In the genomic region with DNA sequence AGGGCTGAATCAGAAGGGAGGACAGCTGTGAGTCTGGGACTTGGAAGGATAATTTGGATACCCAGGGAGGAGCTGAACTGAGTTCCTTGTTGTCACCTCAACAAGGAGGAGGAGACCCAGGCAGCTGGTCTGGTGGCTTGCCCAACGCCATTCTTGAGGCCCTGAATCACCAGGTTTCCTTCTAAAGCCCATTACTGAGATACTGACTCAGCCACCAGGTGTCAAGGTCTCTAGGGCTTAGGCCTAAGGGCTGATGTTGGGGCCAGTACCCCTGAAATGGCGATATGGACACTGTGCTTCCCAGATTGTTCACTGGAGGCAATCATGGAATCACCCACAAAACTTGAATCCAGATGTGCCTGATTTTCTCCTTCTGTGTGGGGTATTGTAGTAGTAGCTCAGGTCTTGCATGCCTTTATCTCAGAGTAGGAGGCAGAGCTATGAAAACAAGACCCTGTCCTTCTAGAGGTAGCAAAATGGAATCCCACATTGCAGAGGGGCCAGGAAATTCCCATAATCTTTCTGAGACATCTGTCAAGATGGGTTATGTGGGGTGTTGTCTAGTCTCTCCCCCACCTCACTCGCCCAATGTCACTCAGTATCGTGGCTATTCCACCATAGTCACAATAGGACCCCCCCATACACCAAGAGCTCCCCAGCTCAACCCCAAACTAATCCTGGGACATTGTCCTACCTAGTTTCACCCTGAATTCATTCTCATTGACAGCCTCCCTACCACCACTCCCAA, we compare ENCODE assay signal across 14 cellular contexts. TPM values are rescaled to one million over a fixed set of nuclear protein-coding genes. Genes with fewer than 3 reads are reported as not detected.
A peak's percentile ranks its signal among the peaks of the same experiment; 100 is the strongest.
DNase-seq lines count a peak whose midpoint lies in the region; ATAC-seq, FAIRE-seq and TF ChIP-seq lines count a peak whose summit lies in the region.
"Had no signal": no experiment of that assay in that cellular context is flagged by ENCODE, and none has a peak within 500 bp of the region (broad histone marks: within the 10 kb centered on the region; RNA-seq: fewer than 3 reads in every experiment).

No MANE protein-coding gene starts in this region.

- no peak overlapping the region for H2AK5ac ChIP-seq in mesendoderm (ENCODE audit: low read length)

- H3K9me3 Mint-ChIP-seq in Caco-2 (ENCODE audit: unreplicated experiment): no peaks in the 10 kb centered on the region

- H3K9me1 ChIP-seq in K562 (ENCODE audit: control insufficient read depth, insufficient read depth, low read length): no peaks in the 10 kb centered on the region

- no peak overlapping the region for H3K56ac ChIP-seq in mesendoderm (ENCODE audit: low read length)

- TF ChIP-seq EP300 in K562 (IDR thresholded peaks at IDR 0.05; ENCODE audit: low read length): no peak

- no peak overlapping the region for H3K4ac ChIP-seq in mesendoderm (ENCODE audit: low read depth, low read length)

- H3K27me3 ChIP-seq in Caco-2 (replicated peaks; ENCODE audit: control insufficient read depth, insufficient read depth, low read length): no peaks in the 10 kb centered on the region
- peaks cover 3% of the 10 kb centered on the region; the same call in 1 of the 2 replicates for H3K27me3 ChIP-seq in HUES48 (ENCODE audit: control insufficient read depth, insufficient read depth, low read length)
- H3K27me3 ChIP-seq in K562 (ENCODE audit: control insufficient read depth in 2 of 2, insufficient read depth in 2 of 2, low read length in 2 of 2): no peaks in the 10 kb centered on the region
- no peaks in the 10 kb centered on the region for H3K27me3 ChIP-seq in mesendoderm (ENCODE audit: insufficient read depth, low read length, poor library complexity)
- H3K27me3 ChIP-seq in aorta (ENCODE audit: control insufficient read depth in 1 of 2, insufficient read depth in 2 of 2, low read length in 1 of 2): no peaks in the 10 kb centered on the region

- H3K4me3 Mint-ChIP-seq in Caco-2 (ENCODE audit: unreplicated experiment): peak overlapping the region; percentile 87

- DNase-seq in Caco-2 (no peak), K562 (ENCODE audit: extremely low read depth in 1 of 4, low spot score in 3 of 4) (peak in 1 of 4 experiments; percentile 77), mesendoderm (peak; percentile 65), aorta (no peak)
- DNase-seq: COR-L47; effector CD8-positive, alpha-beta T cell; hypothalamus; NCI-H1930; stimulated activated CD4-positive, alpha-beta T cell treated with anti-CD3 and anti-CD28 coated beads, Interleukin-4, amount 100 ng/mL, for 24 hours; T-helper 9 cell had no signal

- no peak for TF ChIP-seq CTCF in Caco-2 (IDR thresholded peaks at IDR 0.05; ENCODE audit: insufficient read depth in 1 of 2, low read depth in 1 of 2, low read length in 1 of 2, severe bottlenecking in 1 of 2, unreplicated experiment in 1 of 2)
- no peak for TF ChIP-seq CTCF in K562 (IDR thresholded peaks at IDR 0.05 in 2 of 3, conservative IDR thresholded peaks at IDR 0.05 in 1 of 3; ENCODE audit: insufficient read depth in 2 of 3, low read depth in 1 of 3, low read length in 3 of 3)

- peaks cover 37% of the 10 kb centered on the region for H3K4me1 Mint-ChIP-seq in Caco-2 (ENCODE audit: low read depth, unreplicated experiment)

- H3K4me1 ChIP-seq in Caco-2: peaks cover 30% of the 10 kb centered on the region
- peaks cover 6% of the 10 kb centered on the region for H3K4me1 ChIP-seq in HUES48 (ENCODE audit: control insufficient read depth, insufficient read depth, low read length)
- H3K4me1 ChIP-seq in K562 (replicated peaks in 1 of 2; ENCODE audit: control insufficient read depth in 2 of 2, insufficient read depth in 2 of 2, low read length in 2 of 2): peaks cover 35 to 55% of the 10 kb centered on the region in 2 experiments
- no peaks in the 10 kb centered on the region for H3K4me1 ChIP-seq in mesendoderm (ENCODE audit: control insufficient read depth, low read depth, low read length)
- H3K4me1 ChIP-seq in aorta (ENCODE audit: control insufficient read depth in 1 of 2, insufficient read depth in 2 of 2, low read length in 2 of 2): no peaks in the 10 kb centered on the region

- H3K9me3 ChIP-seq in Caco-2 (no peaks in the 10 kb centered on the region), HUES48 (ENCODE audit: control insufficient read depth, insufficient read depth, low read length) (no peaks in the 10 kb centered on the region), K562 (replicated peaks; ENCODE audit: control insufficient read depth, insufficient read depth, low read depth, low read length) (no peaks in the 10 kb centered on the region), aorta (ENCODE audit: control insufficient read depth, low read length) (no peaks in the 10 kb centered on the region)

- CTCF ChIA-PET in Caco-2 (lab: Charles Lee): no interaction called here
- CTCF ChIA-PET in K562 (lab: Yijun Ruan, JAX; ENCODE audit: low intra/inter-chr PET ratio): no interaction called here

- TF ChIP-seq POLR2A in K562 (conservative IDR thresholded peaks at IDR 0.05): no peak

- H4K20me1 ChIP-seq in K562 (replicated peaks; ENCODE audit: control insufficient read depth, insufficient read depth, low read length): no peaks in the 10 kb centered on the region

- no peak overlapping the region for H3K18ac ChIP-seq in mesendoderm (ENCODE audit: low read length)

- H2BK15ac ChIP-seq in mesendoderm (replicated peaks; ENCODE audit: low read depth): no peak overlapping the region

- in situ Hi-C loops in K562 (cut with MboI): no loop called here

- H3K36me3 ChIP-seq in Caco-2 (ENCODE audit: control insufficient read depth, insufficient read depth, low read length) (no peaks in the 10 kb centered on the region), HUES48 (ENCODE audit: control insufficient read depth, insufficient read depth, low read length) (no peaks in the 10 kb centered on the region), K562 (ENCODE audit: control insufficient read depth, insufficient read depth, low read length) (peaks cover 9% of the 10 kb centered on the region; the same call in 2 of the 3 replicates), mesendoderm (ENCODE audit: control insufficient read depth, insufficient read depth, low read length) (no peaks in the 10 kb centered on the region), aorta (ENCODE audit: control insufficient read depth in 1 of 2, insufficient read depth in 2 of 2, low read length in 1 of 2) (no peaks in the 10 kb centered on the region)

- H3K27me3 Mint-ChIP-seq in Caco-2 (ENCODE audit: insufficient read depth, unreplicated experiment): peaks cover 2% of the 10 kb centered on the region

- H3K27ac ChIP-seq in HUES48 (ENCODE audit: low read depth, low read length): peak overlapping the region; percentile 14
- H3K27ac ChIP-seq in K562 (ENCODE audit: extremely low read depth, low read depth, low read length): peak overlapping the region; percentile 73
- no peak overlapping the region for H3K27ac ChIP-seq in mesendoderm (ENCODE audit: low read depth, low read length)
- no peak overlapping the region for H3K27ac ChIP-seq in aorta (ENCODE audit: low read depth in 1 of 2, low read length in 2 of 2)

- peak overlapping the region; percentile 99 for H3K27ac Mint-ChIP-seq in Caco-2 (ENCODE audit: unreplicated experiment)

- H3K9ac ChIP-seq in HUES48 (ENCODE audit: low read depth, low read length) (no peak overlapping the region), K562 (ENCODE audit: insufficient read depth in 1 of 2, low read depth in 2 of 2, low read length in 2 of 2) (peak overlapping the region; percentile 39 to 47; a peak in 3 of 4 replicates), mesendoderm (ENCODE audit: low read length) (no peak overlapping the region)

- no peak overlapping the region for H4K5ac ChIP-seq in mesendoderm (ENCODE audit: low read length)

- intact Hi-C loops in Caco-2 (cut with micrococcal nuclease; ENCODE audit: unreplicated experiment): no loop called here
- intact Hi-C loops in K562 (cut with micrococcal nuclease): no loop called here
- intact Hi-C loops in aorta (cut with DNase I): loop anchor here (5.0 kb wide), 1 partner anchor 86 kb away; no protein-coding TSS in a partner anchor

- H4K8ac ChIP-seq in mesendoderm (ENCODE audit: low read depth, low read length): no peak overlapping the region

- H3K79me1 ChIP-seq in mesendoderm (ENCODE audit: low read length): no peaks in the 10 kb centered on the region

- POLR2A ChIA-PET in Caco-2 (lab: Charles Lee): interaction anchor here (1.0 kb wide), 1 partner anchor 55 kb away, joined by 3 read pairs; a partner anchor contains a TSS
- POLR2A ChIA-PET in K562 (lab: Yijun Ruan, JAX): interaction anchor here (0.6 to 14.3 kb wide), 10 partner anchors 9 to 81 kb away, joined by 3 to 146 read pairs (median 4); a partner anchor contains a TSS

- H2BK120ac ChIP-seq in mesendoderm (ENCODE audit: low read depth, low read length): no peak overlapping the region

- H3K23ac ChIP-seq in mesendoderm (ENCODE audit: low read length): no peak overlapping the region

- H3K4me2 ChIP-seq in K562 (ENCODE audit: insufficient read depth, low read length) (peak overlapping the region; percentile 81), mesendoderm (ENCODE audit: low read length) (no peak overlapping the region)

- ATAC-seq in K562: no peak
- no peak for ATAC-seq in GM21723 (IDR thresholded peaks at IDR 0.05; ENCODE audit: unreplicated experiment)
- ATAC-seq in HG03039 (IDR thresholded peaks at IDR 0.05; ENCODE audit: unreplicated experiment): no peak
- no peak for ATAC-seq in HG03159 (IDR thresholded peaks at IDR 0.05; ENCODE audit: unreplicated experiment)
- no peak for ATAC-seq in aorta (ENCODE audit: low FRiP score)

- FAIRE-seq in K562 (lab: Jason Lieb, UNC): peak; percentile 59

- H3K79me2 ChIP-seq in K562 (ENCODE audit: control insufficient read depth, insufficient read depth, low read length) (peaks cover 23% of the 10 kb centered on the region), mesendoderm (ENCODE audit: control insufficient read depth, insufficient read depth, low read length) (no peaks in the 10 kb centered on the region)

- peak overlapping the region; percentile 47 for H2AFZ ChIP-seq in K562 (ENCODE audit: low read depth, low read length)

- WGBS in K562 (ENCODE audit: insufficient coverage, low coverage, missing lambda C conversion rate): 20% methylated on average over 4 of the region's 4 CpGs
- WGBS in mesendoderm (ENCODE audit: extremely low coverage, insufficient coverage, low lambda C conversion rate): no CpG with 5 or more reads among the region's 4 CpGs
- WGBS in aorta, 2 donors: 91 to 93% methylated on average over 4 of the region's 4 CpGs

- BruUV-seq in Caco-2 (replicated peaks; lab: Mats Ljungman, UMichigan) (no TSS peak), K562 (replicated peaks; lab: Mats Ljungman, UMichigan) (no TSS peak)

- H3K4me3 ChIP-seq in Caco-2 (ENCODE audit: low read depth, low read length) (no peak overlapping the region), HUES48 (ENCODE audit: low read depth, low read length) (no peak overlapping the region), K562 (no peak overlapping the region), mesendoderm (ENCODE audit: low read length) (no peak overlapping the region), aorta (ENCODE audit: low read length in 2 of 2) (no peak overlapping the region)

- peaks cover 15% of the 10 kb centered on the region for H3K36me3 Mint-ChIP-seq in Caco-2 (ENCODE audit: insufficient read depth, unreplicated experiment)

- no peak overlapping the region for H2BK5ac ChIP-seq in mesendoderm (ENCODE audit: low read length)

- no peak for TF ChIP-seq RAD21 in K562 (CRISPR knock-in tag; conservative IDR thresholded peaks at IDR 0.05 in 1 of 2, IDR thresholded peaks at IDR 0.05 in 1 of 2)

RNA-seq across cellular contexts. Expression of a gene that starts 1.8 kb away (rescaled TPM):
- total RNA-seq in Caco-2 (2022) (4.3 and 4.8 TPM in 2 replicates), K562 (2014; rRNA removed) (2.0 and 2.1 TPM in 2 replicates), K562 (2014; rRNA removed; fragmentation: Illumina TruSeq; extraction: Trizol) (0.64 and 1.2 TPM in 2 replicates), K562 (2015; rRNA removed; fragmentation: Illumina TruSeq; extraction: Trizol) (0.29 and 0.90 TPM in 2 replicates), K562 (2021) (2.2 and 4.7 TPM in 2 replicates), aorta (under 1 TPM in 1 of 2 donors, not detected in 1; 0.12 TPM)
- total RNA-seq in K562 (2011; cell fraction: chromatin; rRNA removed; ENCODE audit: low replicate concordance): 3.9 and 10.1 TPM in 2 replicates
- total RNA-seq in K562 (2011; cell fraction: nucleolus; rRNA removed): 5.8 and 7.7 TPM in 2 replicates
- 4.8 and 12.4 TPM in 2 replicates for total RNA-seq in K562 (2011; cell fraction: nucleoplasm; rRNA removed)
- polyA plus RNA-seq in K562 (2011; rRNA removed) (1.3 and 1.7 TPM in 2 replicates), K562 (2014; fragmentation: Illumina TruSeq; extraction: Trizol) (0.92 and 1.4 TPM in 2 replicates), K562 (2014; fragmentation: Nextera tagmentation; extraction: Ambion mirVana) (1 to 10 TPM; 5.0 to 6.9 TPM), K562 (2014; rRNA removed) (2.7 and 8.0 TPM in 2 replicates), aorta (not detected)
- polyA plus RNA-seq in K562 (2011; cell fraction: cytosol; rRNA removed): 1.2 and 1.7 TPM in 2 replicates
- 5.9 and 13.7 TPM in 2 replicates for polyA plus RNA-seq in K562 (2011; cell fraction: nucleus; rRNA removed)
- polyA plus RNA-seq in K562 (2012): 6.6 and 7.2 TPM in 2 replicates
- polyA minus RNA-seq in K562 (2011; rRNA and poly(A)+ RNA removed): 0.27 and 0.63 TPM in 2 replicates
- not detected in 2 replicates for polyA minus RNA-seq in K562 (2011; cell fraction: cytosol; rRNA and poly(A)+ RNA removed)
- polyA minus RNA-seq in K562 (2011; cell fraction: nucleus; rRNA and poly(A)+ RNA removed): 1.00 and 2.6 TPM in 2 replicates
- 1.1 TPM for polyA plus RNA-seq in mesendoderm (2013, experiment 1 of 2)
- polyA plus RNA-seq in mesendoderm (2013, experiment 2 of 2): 0.53 TPM

RNA-seq across cellular contexts. Expression of a gene that starts 2.2 kb away (rescaled TPM):
- total RNA-seq in Caco-2 (2022): 30.1 and 30.8 TPM in 2 replicates
- total RNA-seq in K562 (2011; cell fraction: chromatin; rRNA removed; ENCODE audit: low replicate concordance): 193 and 406 TPM in 2 replicates
- total RNA-seq in K562 (2011; cell fraction: nucleolus; rRNA removed): 266 and 270 TPM in 2 replicates
- total RNA-seq in K562 (2011; cell fraction: nucleoplasm; rRNA removed): 209 and 255 TPM in 2 replicates
- total RNA-seq in K562 (2014; rRNA removed): 63.5 and 79.1 TPM in 2 replicates
- 16.9 and 21.9 TPM in 2 replicates for total RNA-seq in K562 (2014; rRNA removed; fragmentation: Illumina TruSeq; extraction: Trizol)
- total RNA-seq in K562 (2015; rRNA removed; fragmentation: Illumina TruSeq; extraction: Trizol): 36.3 and 38.0 TPM in 2 replicates
- total RNA-seq in K562 (2021): 106 and 109 TPM in 2 replicates
- 27.0 and 42.2 TPM in 2 replicates for polyA plus RNA-seq in K562 (2011; rRNA removed)
- polyA plus RNA-seq in K562 (2011; cell fraction: cytosol; rRNA removed): 44.7 and 109 TPM in 2 replicates
- polyA plus RNA-seq in K562 (2011; cell fraction: nucleus; rRNA removed): 87.0 and 201 TPM in 2 replicates
- polyA plus RNA-seq in K562 (2012): 64.3 and 65.5 TPM in 2 replicates
- polyA plus RNA-seq in K562 (2014; fragmentation: Illumina TruSeq; extraction: Trizol): 61.4 and 89.2 TPM in 2 replicates
- polyA plus RNA-seq in K562 (2014; fragmentation: Nextera tagmentation; extraction: Ambion mirVana): 1 to 10 TPM; 7.6 to 9.2 TPM
- polyA plus RNA-seq in K562 (2014; rRNA removed): 73.6 and 81.3 TPM in 2 replicates
- polyA minus RNA-seq in K562 (2011; rRNA and poly(A)+ RNA removed): 23.8 and 38.7 TPM in 2 replicates
- polyA minus RNA-seq in K562 (2011; cell fraction: cytosol; rRNA and poly(A)+ RNA removed): 44.9 and 63.6 TPM in 2 replicates
- 54.3 and 64.6 TPM in 2 replicates for polyA minus RNA-seq in K562 (2011; cell fraction: nucleus; rRNA and poly(A)+ RNA removed)
- 7.0 TPM for polyA plus RNA-seq in mesendoderm (2013, experiment 1 of 2)
- 6.8 TPM for polyA plus RNA-seq in mesendoderm (2013, experiment 2 of 2)
- total RNA-seq in aorta: 10 to 100 TPM; 18.7 to 30.8 TPM
- 10 to 100 TPM in 1 of 2 donors, 1 to 10 TPM in 1; 5.5 to 39.7 TPM for polyA plus RNA-seq in aorta

RNA-seq across cellular contexts. Expression of a gene that starts 22.2 kb away (rescaled TPM):
- 0.70 and 1.1 TPM in 2 replicates for total RNA-seq in Caco-2 (2022)
- 11.1 and 29.9 TPM in 2 replicates for total RNA-seq in K562 (2011; cell fraction: chromatin; rRNA removed; ENCODE audit: low replicate concordance)
- 11.7 and 12.1 TPM in 2 replicates for total RNA-seq in K562 (2011; cell fraction: nucleolus; rRNA removed)
- total RNA-seq in K562 (2011; cell fraction: nucleoplasm; rRNA removed): 11.4 and 19.2 TPM in 2 replicates
- 0.32 and 1.5 TPM in 2 replicates for total RNA-seq in K562 (2014; rRNA removed)
- total RNA-seq in K562 (2014; rRNA removed; fragmentation: Illumina TruSeq; extraction: Trizol): 0.32 and 0.40 TPM in 2 replicates
- total RNA-seq in K562 (2015; rRNA removed; fragmentation: Illumina TruSeq; extraction: Trizol): 0.87 and 0.98 TPM in 2 replicates
- total RNA-seq in K562 (2021): 2.9 and 3.2 TPM in 2 replicates
- 1.3 and 2.7 TPM in 2 replicates for polyA plus RNA-seq in K562 (2011; rRNA removed)
- polyA plus RNA-seq in K562 (2011; cell fraction: cytosol; rRNA removed): 2.1 and 3.3 TPM in 2 replicates
- 18.1 and 42.9 TPM in 2 replicates for polyA plus RNA-seq in K562 (2011; cell fraction: nucleus; rRNA removed)
- polyA plus RNA-seq in K562 (2012): 5.5 and 18.9 TPM in 2 replicates
- 2.4 and 2.7 TPM in 2 replicates for polyA plus RNA-seq in K562 (2014; fragmentation: Illumina TruSeq; extraction: Trizol)
- under 1 TPM; 0.11 to 0.44 TPM for polyA plus RNA-seq in K562 (2014; fragmentation: Nextera tagmentation; extraction: Ambion mirVana)
- 3.3 and 5.0 TPM in 2 replicates for polyA plus RNA-seq in K562 (2014; rRNA removed)
- not detected in 2 replicates for polyA minus RNA-seq in K562 (2011; rRNA and poly(A)+ RNA removed)
- polyA minus RNA-seq in K562 (2011; cell fraction: cytosol; rRNA and poly(A)+ RNA removed): 0.64 and 1.5 TPM in 2 replicates
- polyA minus RNA-seq in K562 (2011; cell fraction: nucleus; rRNA and poly(A)+ RNA removed): 2.7 and 3.0 TPM in 2 replicates
- polyA plus RNA-seq in mesendoderm (2013, experiment 1 of 2): 0.27 TPM
- polyA plus RNA-seq in mesendoderm (2013, experiment 2 of 2): 0.31 TPM
- 1 to 10 TPM; 1.7 to 2.9 TPM for total RNA-seq in aorta
- 1 to 10 TPM in 1 of 2 donors, not detected in 1; 7.1 TPM for polyA plus RNA-seq in aorta

RNA-seq across cellular contexts. Expression of a gene that starts 31.6 kb away (rescaled TPM):
- total RNA-seq in Caco-2 (2022) (23.8 and 25.2 TPM in 2 replicates), K562 (2014; rRNA removed) (38.0 and 53.5 TPM in 2 replicates), K562 (2014; rRNA removed; fragmentation: Illumina TruSeq; extraction: Trizol) (11.8 and 20.3 TPM in 2 replicates), K562 (2015; rRNA removed; fragmentation: Illumina TruSeq; extraction: Trizol) (32.2 and 35.8 TPM in 2 replicates), K562 (2021) (25.0 and 25.3 TPM in 2 replicates), aorta (1 to 10 TPM; 4.1 to 6.6 TPM)
- total RNA-seq in K562 (2011; cell fraction: chromatin; rRNA removed; ENCODE audit: low replicate concordance): 19.7 and 25.7 TPM in 2 replicates
- total RNA-seq in K562 (2011; cell fraction: nucleolus; rRNA removed): 30.0 and 32.9 TPM in 2 replicates
- total RNA-seq in K562 (2011; cell fraction: nucleoplasm; rRNA removed): 23.7 and 24.5 TPM in 2 replicates
- polyA plus RNA-seq in K562 (2011; rRNA removed) (27.5 and 28.6 TPM in 2 replicates), K562 (2014; fragmentation: Illumina TruSeq; extraction: Trizol) (29.0 and 34.3 TPM in 2 replicates), K562 (2014; fragmentation: Nextera tagmentation; extraction: Ambion mirVana) (10 to 100 TPM in 1 of 2 experiments, 1 to 10 TPM in 1; 3.2 to 18.1 TPM), K562 (2014; rRNA removed) (25.6 and 28.4 TPM in 2 replicates), aorta (1 to 10 TPM; 6.0 to 8.9 TPM)
- polyA plus RNA-seq in K562 (2011; cell fraction: cytosol; rRNA removed): 47.3 and 82.3 TPM in 2 replicates
- 35.2 and 43.5 TPM in 2 replicates for polyA plus RNA-seq in K562 (2011; cell fraction: nucleus; rRNA removed)
- polyA plus RNA-seq in K562 (2012): 36.0 and 38.1 TPM in 2 replicates
- polyA minus RNA-seq in K562 (2011; rRNA and poly(A)+ RNA removed): 25.6 and 37.1 TPM in 2 replicates
- 13.6 and 28.1 TPM in 2 replicates for polyA minus RNA-seq in K562 (2011; cell fraction: cytosol; rRNA and poly(A)+ RNA removed)
- polyA minus RNA-seq in K562 (2011; cell fraction: nucleus; rRNA and poly(A)+ RNA removed): 15.5 and 21.0 TPM in 2 replicates
- polyA plus RNA-seq in mesendoderm (2013, experiment 1 of 2): 9.7 TPM
- 10.1 TPM for polyA plus RNA-seq in mesendoderm (2013, experiment 2 of 2)

RNA-seq across cellular contexts. Expression of a gene that starts 33.3 kb away (rescaled TPM):
- 249 and 255 TPM in 2 replicates for total RNA-seq in Caco-2 (2022)
- 230 and 845 TPM in 2 replicates for total RNA-seq in K562 (2011; cell fraction: chromatin; rRNA removed; ENCODE audit: low replicate concordance)
- 746 and 756 TPM in 2 replicates for total RNA-seq in K562 (2011; cell fraction: nucleolus; rRNA removed)
- total RNA-seq in K562 (2011; cell fraction: nucleoplasm; rRNA removed): 367 and 388 TPM in 2 replicates
- total RNA-seq in K562 (2014; rRNA removed): 360 and 417 TPM in 2 replicates
- 32.6 and 55.0 TPM in 2 replicates for total RNA-seq in K562 (2014; rRNA removed; fragmentation: Illumina TruSeq; extraction: Trizol)
- 130 and 132 TPM in 2 replicates for total RNA-seq in K562 (2015; rRNA removed; fragmentation: Illumina TruSeq; extraction: Trizol)
- total RNA-seq in K562 (2021): 363 and 375 TPM in 2 replicates
- polyA plus RNA-seq in K562 (2011; rRNA removed): 69.2 and 85.2 TPM in 2 replicates
- 68.0 and 147 TPM in 2 replicates for polyA plus RNA-seq in K562 (2011; cell fraction: cytosol; rRNA removed)
- 438 and 829 TPM in 2 replicates for polyA plus RNA-seq in K562 (2011; cell fraction: nucleus; rRNA removed)
- 243 and 347 TPM in 2 replicates for polyA plus RNA-seq in K562 (2012)
- polyA plus RNA-seq in K562 (2014; fragmentation: Illumina TruSeq; extraction: Trizol): 166 and 212 TPM in 2 replicates
- polyA plus RNA-seq in K562 (2014; fragmentation: Nextera tagmentation; extraction: Ambion mirVana): 10 to 100 TPM; 11.4 to 28.8 TPM
- 306 and 316 TPM in 2 replicates for polyA plus RNA-seq in K562 (2014; rRNA removed)
- 29.9 and 60.1 TPM in 2 replicates for polyA minus RNA-seq in K562 (2011; rRNA and poly(A)+ RNA removed)
- 79.9 and 106 TPM in 2 replicates for polyA minus RNA-seq in K562 (2011; cell fraction: cytosol; rRNA and poly(A)+ RNA removed)
- 138 and 143 TPM in 2 replicates for polyA minus RNA-seq in K562 (2011; cell fraction: nucleus; rRNA and poly(A)+ RNA removed)
- 51.8 TPM for polyA plus RNA-seq in mesendoderm (2013, experiment 1 of 2)
- 53.3 TPM for polyA plus RNA-seq in mesendoderm (2013, experiment 2 of 2)
- total RNA-seq in aorta: 100 to 1,000 TPM; 118 to 128 TPM
- 100 to 1,000 TPM in 1 of 2 donors, 10 to 100 TPM in 1; 37.1 to 215 TPM for polyA plus RNA-seq in aorta

Comparison
In these comparisons a context has a peak if more than half of its experiments do, and no peak if none do; other contexts are left out.
1. H3K27ac ChIP-seq: peak in HUES48 (single experiment) and K562 (single experiment); none in mesendoderm (single experiment) and aorta (0 of 2).
2. H3K9ac ChIP-seq: peak in K562 (2 of 2); none in HUES48 (single experiment) and mesendoderm (single experiment).
3. intact Hi-C loops: an anchor here in aorta (5.0 kb wide); none called in Caco-2 and K562.